Comparison of ENCODE assay signal across 18 cellular contexts in genomic region chr10:110129490-110129889, GRCh38.
"Had no signal": no experiment of that assay in that cellular context is flagged by ENCODE, and none has a peak within 500 bp of the region (broad histone marks: within the 10 kb centered on the region; RNA-seq: fewer than 3 reads in every experiment).

No MANE protein-coding gene starts in this region.

- H3K4me3 ChIP-seq: colonic mucosa, gastrocnemius medialis, prostate gland, skin epidermis, thoracic aorta, upper lobe of left lung had no signal

- H3K27ac ChIP-seq: brain microvascular endothelial cell, colonic mucosa, gastrocnemius medialis, prostate gland, skin epidermis, thoracic aorta, upper lobe of left lung had no signal

- DNase-seq: activated gamma-delta T cell treated with Interleukin-2 at 50 U/mL for 16 hours; aorta; brain microvascular endothelial cell; central memory CD4-positive, alpha-beta T cell; colonic mucosa; gastrocnemius medialis; head of caudate nucleus; immature natural killer cell; left ventricle myocardium superior; occipital lobe; right cardiac atrium; SK-N-SH; T-helper 1 cell; T1000; upper lobe of left lung had no signal

- H3K9me3 Mint-ChIP-seq: immature natural killer cell had no signal

- H3K4me1 Mint-ChIP-seq: immature natural killer cell had no signal

- H3K27me3 ChIP-seq: brain microvascular endothelial cell, colonic mucosa, gastrocnemius medialis, upper lobe of left lung had no signal

- H3K9me3 ChIP-seq: colonic mucosa, gastrocnemius medialis, prostate gland, SK-N-SH, thoracic aorta, upper lobe of left lung had no signal

- H3K4me1 ChIP-seq: colonic mucosa, gastrocnemius medialis, prostate gland, upper lobe of left lung had no signal

- H3K4me3 Mint-ChIP-seq: immature natural killer cell had no signal

- H3K36me3 ChIP-seq: prostate gland had no signal

- H3K4me2 ChIP-seq: SK-N-SH had no signal

- ATAC-seq: gastrocnemius medialis, left ventricle myocardium superior, right cardiac atrium had no signal

- H3K9ac ChIP-seq: SK-N-SH had no signal
